In genomic region chr2:28958689-28959088, GRCh38 we compare ENCODE assay signal across 8 cellular contexts. TPM values are rescaled to one million over a fixed set of nuclear protein-coding genes. Genes with fewer than 3 reads are reported as not detected.
DNase-seq lines count a peak whose midpoint lies in the region; ATAC-seq and TF ChIP-seq lines count a peak whose summit lies in the region.

No MANE protein-coding gene starts in this region.

- no peak overlapping the region for H3K27ac ChIP-seq in neural cell (ENCODE audit: low read length)

- no peak overlapping the region for H3K4me2 ChIP-seq in neural cell (ENCODE audit: low read length)

- no peak for TF ChIP-seq EP300 in neural cell (conservative IDR thresholded peaks at IDR 0.05; ENCODE audit: poor library complexity, severe bottlenecking)

- peak; percentile 97 for TF ChIP-seq RAD21 in neural cell (conservative IDR thresholded peaks at IDR 0.05)

- ATAC-seq in GM21390 (IDR thresholded peaks at IDR 0.05; ENCODE audit: unreplicated experiment) = no peak
- no peak for ATAC-seq in HG02884 (IDR thresholded peaks at IDR 0.05; ENCODE audit: unreplicated experiment)

- no peaks in the 10 kb centered on the region for H3K9me2 ChIP-seq in neural cell (ENCODE audit: insufficient read depth, low read length)

- H3K79me2 ChIP-seq in neural cell (replicated peaks; ENCODE audit: insufficient read depth, low read length) = no peaks in the 10 kb centered on the region

- no peaks in the 10 kb centered on the region for H3K36me3 ChIP-seq in neural cell (ENCODE audit: insufficient read depth, low read length)

- H3F3A ChIP-seq in neural cell (ENCODE audit: insufficient read depth, low read length, poor library complexity, severe bottlenecking) = no peaks in the 10 kb centered on the region

- H3K4me3 ChIP-seq in fibroblast of the aortic adventitia (ENCODE audit: low read depth, low read length) (no peak overlapping the region), neural cell (ENCODE audit: low read length) (no peak overlapping the region)

- H4K20me1 ChIP-seq in neural cell (ENCODE audit: insufficient read depth) = no peaks in the 10 kb centered on the region

- no peak overlapping the region for H2AFZ ChIP-seq in neural cell (ENCODE audit: low read depth, low read length)

- TF ChIP-seq CTCF in fibroblast of the aortic adventitia (IDR thresholded peaks at IDR 0.05; ENCODE audit: insufficient read depth, low read length) (peak; percentile 61), neural cell (IDR thresholded peaks at IDR 0.05; ENCODE audit: poor library complexity, severe bottlenecking) (peak; percentile 93)

- no peak overlapping the region for H3K9ac ChIP-seq in neural cell (ENCODE audit: low read length)

- no peaks in the 10 kb centered on the region for H3K27me3 ChIP-seq in neural cell (ENCODE audit: insufficient read depth, low read depth, low read length)

- H3K9me3 ChIP-seq in neural cell (ENCODE audit: low read length) = no peaks in the 10 kb centered on the region

- DNase-seq in DMS114 treated with DMSO at 0.1 percent for 48 hours (lab: John Stamatoyannopoulos, UW; ENCODE audit: unreplicated experiment) = peak; percentile 77
- DNase-seq in HS-5 (ENCODE audit: low read depth) = peak; percentile 43
- DNase-seq in NCI-H748 (lab: John Stamatoyannopoulos, UW; ENCODE audit: unreplicated experiment) = peak; percentile 48
- peak; percentile 17 for DNase-seq in activated T-cell treated with anti-CD3 and anti-CD28 coated beads for 4 hours
- DNase-seq in fibroblast of the aortic adventitia (ENCODE audit: low read depth) = peak; percentile 86

TF ChIP-seq in neural cell, 6 proteins besides CTCF, POLR2A, EP300 and RAD21:
- TF ChIP-seq POLR2AphosphoS5 (IDR thresholded peaks at IDR 0.05) (no peak), SMC3 (conservative IDR thresholded peaks at IDR 0.05; ENCODE audit: poor library complexity) (peak; percentile 98)

RNA-seq across cellular contexts. Expression of gene TOGARAM2, which starts 22.4 kb away (rescaled TPM):
- under 0.01 TPM in 1 of 2 replicates, not detected in the other for total RNA-seq in fibroblast of the aortic adventitia (ENCODE audit: low replicate concordance)
- 0.10 and 0.24 TPM in 2 replicates for polyA plus RNA-seq in neural cell
- polyA minus RNA-seq in neural cell = 0.23 TPM in 1 of 2 replicates, not detected in the other

Comparison
In these comparisons a context has a peak if more than half of its experiments do, and no peak if none do; other contexts are left out.
1. DNase-seq: peak in every context shown above with its lines; median percentile 86 in fibroblast of the aortic adventitia; 77 in DMS114 treated with DMSO at 0.1 percent for 48 hours; 48 in NCI-H748; 43 in HS-5; 17 in activated T-cell treated with anti-CD3 and anti-CD28 coated beads for 4 hours.